In the genomic region with DNA sequence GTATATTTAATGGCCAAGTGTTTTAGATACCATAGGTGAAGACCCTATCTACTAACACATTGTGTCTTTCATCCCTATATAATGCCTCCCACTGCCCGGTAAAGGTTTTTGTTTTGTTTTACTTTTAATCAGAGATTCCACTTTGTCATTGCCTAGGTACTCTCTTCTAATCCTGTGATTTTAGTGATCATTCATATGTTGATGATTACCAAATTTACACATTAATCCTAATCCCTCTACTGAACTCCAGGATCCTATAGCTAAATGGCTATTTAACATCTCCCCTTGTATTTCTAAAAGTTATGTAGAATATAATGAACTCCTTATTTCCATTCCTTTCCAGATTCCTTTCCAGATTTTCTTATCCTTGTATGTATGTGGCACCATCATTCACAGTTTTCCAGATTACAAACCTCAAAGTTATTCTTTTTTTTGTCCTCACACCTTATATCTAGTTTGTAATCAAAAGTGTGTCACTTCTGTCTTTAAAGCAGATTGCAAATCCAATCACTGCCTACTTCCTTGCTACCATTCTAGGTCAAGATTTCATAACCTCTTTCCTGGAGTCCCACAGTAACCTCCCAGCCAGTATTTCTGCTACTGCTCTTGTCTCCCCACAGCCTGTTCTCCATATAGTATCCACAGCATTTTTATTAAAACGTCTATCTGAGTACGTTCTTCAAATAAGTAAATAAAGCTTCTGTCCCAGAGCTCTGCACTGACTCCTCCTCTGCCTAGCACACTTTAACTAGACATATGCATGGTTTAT, we compare ENCODE assay signal across 22 cellular contexts.
"Had no signal": no experiment of that assay in that cellular context is flagged by ENCODE, and none has a peak within 500 bp of the region (broad histone marks: within the 10 kb centered on the region; RNA-seq: fewer than 3 reads in every experiment).

No MANE protein-coding gene starts in this region.

- H3K27ac ChIP-seq: adrenal gland, neural progenitor cell, prostate gland, skin epidermis, transverse colon, uterus, WERI-Rb-1 had no signal

- H3K4me2 ChIP-seq: neural progenitor cell had no signal

- H3K9me3 Mint-ChIP-seq: neural progenitor cell; T-helper 1 cell treated with Interleukin-12 subunit alpha and Interleukin-12 subunit beta and Interleukin-4 antibody, amounts not matched to agents 30 μg/mL and 1 μg/mL, for 36 hours had no signal

- H3K27ac Mint-ChIP-seq: activated naive CD4-positive, alpha-beta T cell treated with anti-CD3 and anti-CD28 coated beads, Interleukin-2, amount 50 U/mL, for 72 hours; naive B cell; neural progenitor cell; stimulated activated naive CD8-positive, alpha-beta T cell treated with anti-CD3 and anti-CD28 coated beads, Interleukin-15, Interleukin-2, amounts not matched to agents 100 ng/mL and 50 ng/mL, for 24 hours; T-helper 1 cell treated with Interleukin-12 subunit alpha and Interleukin-12 subunit beta and Interleukin-4 antibody, amounts not matched to agents 30 μg/mL and 1 μg/mL, for 36 hours had no signal

- H2AFZ ChIP-seq: neural progenitor cell had no signal

- H3K4me3 ChIP-seq: adrenal gland, mucosa of descending colon, neural progenitor cell, prostate gland, skin epidermis, transverse colon, uterus had no signal

- H3K4me1 Mint-ChIP-seq: naive B cell had no signal

- H3K27me3 ChIP-seq: adrenal gland, neural progenitor cell, transverse colon, uterus had no signal

- DNase-seq: activated CD4-positive, alpha-beta T cell treated with anti-CD3 and anti-CD28 coated beads, Interleukin-2, amount 50 U/mL, for 4 hours; activated gamma-delta T cell; adrenal gland; dermis blood vessel endothelial cell; effector memory CD4-positive, alpha-beta T cell; foreskin fibroblast; hypothalamus; mesenchymal stem cell; mucosa of descending colon; naive B cell; right cardiac atrium; stimulated activated CD4-positive, alpha-beta T cell treated with anti-CD3 and anti-CD28 coated beads, Interleukin-15, amount 100 ng/mL, for 24 hours; stimulated activated CD4-positive, alpha-beta T cell treated with anti-CD3 and anti-CD28 coated beads, Interleukin-2, amount 100 ng/mL, for 48 hours; transverse colon; uterus; WERI-Rb-1 had no signal

- H3K4me3 Mint-ChIP-seq: naive B cell; neural progenitor cell; stimulated activated naive CD8-positive, alpha-beta T cell treated with anti-CD3 and anti-CD28 coated beads, Interleukin-15, Interleukin-2, amounts not matched to agents 100 ng/mL and 50 ng/mL, for 24 hours; T-helper 1 cell treated with Interleukin-12 subunit alpha and Interleukin-12 subunit beta and Interleukin-4 antibody, amounts not matched to agents 30 μg/mL and 1 μg/mL, for 36 hours had no signal

- H3K4me1 ChIP-seq: adrenal gland, neural progenitor cell, prostate gland, transverse colon, uterus had no signal

- H3K27me3 Mint-ChIP-seq: stimulated activated naive CD8-positive, alpha-beta T cell treated with anti-CD3 and anti-CD28 coated beads, Interleukin-15, Interleukin-2, amounts not matched to agents 100 ng/mL and 50 ng/mL, for 24 hours had no signal

- ATAC-seq: activated naive CD4-positive, alpha-beta T cell treated with anti-CD3 and anti-CD28 coated beads, Interleukin-2, amount 50 U/mL, for 72 hours; mucosa of descending colon had no signal

- H3K36me3 ChIP-seq: adrenal gland, neural progenitor cell, prostate gland, transverse colon, uterus, WERI-Rb-1 had no signal

- H3K9me3 ChIP-seq: adrenal gland, mucosa of descending colon, prostate gland, transverse colon, uterus had no signal

- H3K36me3 Mint-ChIP-seq: activated naive CD4-positive, alpha-beta T cell treated with anti-CD3 and anti-CD28 coated beads, Interleukin-2, amount 50 U/mL, for 72 hours; naive B cell; neural progenitor cell had no signal
